ENCODE assay signal across 16 cellular contexts in genomic region chr20:58710481-58711265, GRCh38. TPM values are rescaled to one million over a fixed set of nuclear protein-coding genes. Genes with fewer than 3 reads are reported as not detected.
DNase-seq lines count a peak whose midpoint lies in the region; ATAC-seq and TF ChIP-seq lines count a peak whose summit lies in the region.
"Had no signal": no experiment of that assay in that cellular context is flagged by ENCODE, and none has a peak within 500 bp of the region (broad histone marks: within the 10 kb centered on the region; RNA-seq: fewer than 3 reads in every experiment).

No MANE protein-coding gene starts in this region.

- no peaks in the 10 kb centered on the region for H3K4me1 Mint-ChIP-seq in chondrocyte (ENCODE audit: low read depth)
- no peaks in the 10 kb centered on the region for H3K4me1 Mint-ChIP-seq in type B pancreatic cell (ENCODE audit: unreplicated experiment)
- H3K4me1 Mint-ChIP-seq: B cell had no signal

- H3K27ac Mint-ChIP-seq in chondrocyte (ENCODE audit: unreplicated experiment) (no peak overlapping the region), type B pancreatic cell (no peak overlapping the region)
- H3K27ac Mint-ChIP-seq: B cell had no signal

- no peaks in the 10 kb centered on the region for H3K9me3 Mint-ChIP-seq in chondrocyte (ENCODE audit: low read depth)
- no peaks in the 10 kb centered on the region for H3K9me3 Mint-ChIP-seq in type B pancreatic cell

- no peak overlapping the region for H3K4me3 ChIP-seq in right atrium auricular region
- H3K4me3 ChIP-seq in left ventricle myocardium inferior = no peak overlapping the region
- no peak overlapping the region for H3K4me3 ChIP-seq in lung
- H3K4me3 ChIP-seq: ascending aorta had no signal

- H3K4me3 Mint-ChIP-seq in chondrocyte (ENCODE audit: unreplicated experiment) (no peak overlapping the region), type B pancreatic cell (no peak overlapping the region)
- H3K4me3 Mint-ChIP-seq: B cell had no signal

- H3K36me3 Mint-ChIP-seq in chondrocyte (ENCODE audit: low read depth) (no peaks in the 10 kb centered on the region), type B pancreatic cell (peaks cover 2% of the 10 kb centered on the region)

- DNase-seq in right atrium auricular region (ENCODE audit: low spot score) (peak; percentile 50), left ventricle myocardium inferior (no peak), chondrocyte (ENCODE audit: low spot score) (peak; percentile 63), lung (ENCODE audit: low spot score) (peak; percentile 28), type B pancreatic cell (ENCODE audit: extremely low spot score, unreplicated experiment) (peak; percentile 53)
- DNase-seq: activated T-cell treated with anti-CD3 and anti-CD28 coated beads, Interleukin-2, amount 50 U/mL, for 1 hour; mesendoderm; NCI-H187; NCI-H510A; substantia nigra had no signal

- H3K9me3 ChIP-seq in right atrium auricular region (no peaks in the 10 kb centered on the region), left ventricle myocardium inferior (replicated peaks) (no peaks in the 10 kb centered on the region), lung (ENCODE audit: control insufficient read depth in 2 of 2, insufficient read depth in 1 of 2, low read length in 1 of 2) (no peaks in the 10 kb centered on the region)
- H3K9me3 ChIP-seq: ascending aorta had no signal

- H3K4me1 ChIP-seq in right atrium auricular region (no peaks in the 10 kb centered on the region), left ventricle myocardium inferior (no peaks in the 10 kb centered on the region), lung (ENCODE audit: control insufficient read depth in 2 of 2, insufficient read depth in 2 of 2, low read length in 2 of 2) (no peaks in the 10 kb centered on the region)
- H3K4me1 ChIP-seq: ascending aorta had no signal

- H3K27me3 ChIP-seq in right atrium auricular region (no peaks in the 10 kb centered on the region), left ventricle myocardium inferior (ENCODE audit: low read depth) (no peaks in the 10 kb centered on the region), lung (ENCODE audit: control insufficient read depth, insufficient read depth) (no peaks in the 10 kb centered on the region)
- H3K27me3 ChIP-seq: ascending aorta had no signal

- H3K27ac ChIP-seq in right atrium auricular region (no peak overlapping the region), left ventricle myocardium inferior (replicated peaks) (no peak overlapping the region), lung (ENCODE audit: low read depth in 1 of 2, low read length in 1 of 2) (no peak overlapping the region)
- H3K27ac ChIP-seq: ascending aorta, VCaP had no signal

- peaks cover under 1% of the 10 kb centered on the region for H3K36me3 ChIP-seq in right atrium auricular region
- H3K36me3 ChIP-seq in left ventricle myocardium inferior = peaks cover 33% of the 10 kb centered on the region
- peaks cover 0 to 15% of the 10 kb centered on the region in 2 donors for H3K36me3 ChIP-seq in lung (ENCODE audit: control insufficient read depth in 2 of 2, insufficient read depth in 2 of 2, low read length in 2 of 2)

- 83 to 89% methylated on average over 14 to 16 of the region's 17 CpGs for WGBS in lung, 2 donors

- H3K27me3 Mint-ChIP-seq in chondrocyte (ENCODE audit: low read depth) (no peaks in the 10 kb centered on the region), type B pancreatic cell (no peaks in the 10 kb centered on the region)
- H3K27me3 Mint-ChIP-seq: B cell had no signal

- ATAC-seq in lung (ENCODE audit: insufficient read depth, low FRiP score) = no peak
- no peak for ATAC-seq in GM19023 (IDR thresholded peaks at IDR 0.05; ENCODE audit: unreplicated experiment)
- no peak for ATAC-seq in GM18502 (IDR thresholded peaks at IDR 0.05; ENCODE audit: poor library complexity, unreplicated experiment)
- no peak for ATAC-seq in GM21529 (IDR thresholded peaks at IDR 0.05; ENCODE audit: unreplicated experiment)

- no peak for TF ChIP-seq CTCF in right atrium auricular region (IDR thresholded peaks at IDR 0.05)
- TF ChIP-seq CTCF in left ventricle myocardium inferior (IDR thresholded peaks at IDR 0.05; ENCODE audit: borderline replicate concordance) = no peak
- no peak for TF ChIP-seq CTCF in chondrocyte (IDR thresholded peaks at IDR 0.05)
- no peak for TF ChIP-seq CTCF in lung (IDR thresholded peaks at IDR 0.05; ENCODE audit: control extremely low read depth, extremely low read depth)
- TF ChIP-seq CTCF in type B pancreatic cell (conservative IDR thresholded peaks at IDR 0.05) = no peak

- intact Hi-C loops in left ventricle myocardium inferior (cut with micrococcal nuclease) = no loop called here

RNA-seq across cellular contexts. Expression of gene NPEPL1, which starts 18.1 kb away (rescaled TPM):
- total RNA-seq in right atrium auricular region (10 to 100 TPM; 12.2 to 14.1 TPM), left ventricle myocardium inferior (33.6 TPM), chondrocyte (10.2 to 32.8 TPM (median 31.3 TPM) in 3 replicates), lung (10 to 100 TPM; 24.3 to 46.2 TPM), type B pancreatic cell (ENCODE audit: low replicate concordance) (21.1 and 25.0 TPM in 2 replicates)
- 10 to 100 TPM; 36.4 to 46.0 TPM for polyA plus RNA-seq in lung

RNA-seq across cellular contexts. Expression of gene STX16, which starts 59.6 kb away (rescaled TPM):
- total RNA-seq in right atrium auricular region (10 to 100 TPM; 20.9 to 26.1 TPM), left ventricle myocardium inferior (28.0 TPM), chondrocyte (44.5 to 58.1 TPM (median 50.4 TPM) in 3 replicates), lung (10 to 100 TPM; 51.9 to 85.2 TPM), type B pancreatic cell (ENCODE audit: low replicate concordance) (60.4 and 62.8 TPM in 2 replicates)
- 10 to 100 TPM; 37.1 to 42.0 TPM for polyA plus RNA-seq in lung
